In the genomic region with DNA sequence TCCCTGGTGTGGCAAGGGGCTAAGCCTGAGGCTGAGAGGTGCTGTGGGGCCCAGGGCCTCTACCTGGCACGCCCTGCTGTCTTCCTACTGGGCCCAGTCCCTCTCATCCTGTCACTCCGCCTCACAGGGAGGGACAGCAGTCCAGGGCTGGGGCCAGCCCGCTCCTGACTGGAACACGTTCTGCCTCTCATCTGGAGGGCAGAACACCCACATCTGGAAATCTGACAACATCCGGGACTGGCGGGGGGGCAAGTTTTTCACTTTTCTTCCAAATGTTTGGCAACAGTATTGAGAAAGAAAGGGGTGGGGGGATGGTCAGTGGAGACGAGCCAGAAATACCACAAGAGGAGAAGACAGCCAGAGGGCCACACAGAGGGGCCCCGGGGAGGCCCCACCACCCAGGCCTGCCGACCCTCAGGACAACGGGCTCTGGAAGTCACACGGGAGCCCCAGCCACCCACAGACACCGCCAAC, we compare ENCODE assay signal across 1 cellular context.
TF ChIP-seq lines count a peak whose summit lies in the region.

No MANE protein-coding gene starts in this region.

TF ChIP-seq in K562, 482 proteins besides CTCF, POLR2A, EP300 and RAD21:
- TF ChIP-seq, protein P1, sequence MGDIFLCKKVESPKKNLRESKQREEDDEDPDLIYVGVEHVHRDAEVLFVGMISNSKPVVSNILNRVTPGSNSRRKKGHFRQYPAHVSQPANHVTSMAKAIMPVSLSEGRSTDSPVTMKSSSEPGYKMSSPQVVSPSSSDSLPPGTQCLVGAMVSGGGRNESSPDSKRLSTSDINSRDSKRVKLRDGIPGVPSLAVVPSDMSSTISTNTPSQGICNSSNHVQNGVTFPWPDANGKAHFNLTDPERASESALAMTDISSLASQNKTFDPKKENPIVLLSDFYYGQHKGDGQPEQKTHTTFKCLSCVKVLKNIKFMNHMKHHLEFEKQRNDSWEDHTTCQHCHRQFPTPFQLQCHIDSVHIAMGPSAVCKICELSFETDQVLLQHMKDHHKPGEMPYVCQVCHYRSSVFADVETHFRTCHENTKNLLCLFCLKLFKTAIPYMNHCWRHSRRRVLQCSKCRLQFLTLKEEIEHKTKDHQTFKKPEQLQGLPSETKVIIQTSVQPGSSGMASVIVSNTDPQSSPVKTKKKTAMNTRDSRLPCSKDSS (IDR thresholded peaks at IDR 0.05; ENCODE audit: low read depth, partially characterized antibody): no peak
- TF ChIP-seq NCOA4 (IDR thresholded peaks at IDR 0.05; ENCODE audit: partially characterized antibody) (no peak), GABPA (tag; conservative IDR thresholded peaks at IDR 0.05; ENCODE audit: low read depth) (peak; percentile 53), NCOR1 (IDR thresholded peaks at IDR 0.05) (no peak), ZNF57 (CRISPR knock-in tag; IDR thresholded peaks at IDR 0.05) (no peak), BDP1 (IDR thresholded peaks at IDR 0.05; ENCODE audit: insufficient read depth, insufficient read length) (no peak), ZNF445 (CRISPR knock-in tag; IDR thresholded peaks at IDR 0.05; ENCODE audit: low read depth) (no peak)
- TF ChIP-seq, protein P2, sequence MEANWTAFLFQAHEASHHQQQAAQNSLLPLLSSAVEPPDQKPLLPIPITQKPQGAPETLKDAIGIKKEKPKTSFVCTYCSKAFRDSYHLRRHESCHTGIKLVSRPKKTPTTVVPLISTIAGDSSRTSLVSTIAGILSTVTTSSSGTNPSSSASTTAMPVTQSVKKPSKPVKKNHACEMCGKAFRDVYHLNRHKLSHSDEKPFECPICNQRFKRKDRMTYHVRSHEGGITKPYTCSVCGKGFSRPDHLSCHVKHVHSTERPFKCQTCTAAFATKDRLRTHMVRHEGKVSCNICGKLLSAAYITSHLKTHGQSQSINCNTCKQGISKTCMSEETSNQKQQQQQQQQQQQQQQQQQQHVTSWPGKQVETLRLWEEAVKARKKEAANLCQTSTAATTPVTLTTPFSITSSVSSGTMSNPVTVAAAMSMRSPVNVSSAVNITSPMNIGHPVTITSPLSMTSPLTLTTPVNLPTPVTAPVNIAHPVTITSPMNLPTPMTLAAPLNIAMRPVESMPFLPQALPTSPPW (CRISPR knock-in tag; IDR thresholded peaks at IDR 0.05): peak; percentile 35; the same call in 1 of the 2 replicates
- TF ChIP-seq, protein P3, sequence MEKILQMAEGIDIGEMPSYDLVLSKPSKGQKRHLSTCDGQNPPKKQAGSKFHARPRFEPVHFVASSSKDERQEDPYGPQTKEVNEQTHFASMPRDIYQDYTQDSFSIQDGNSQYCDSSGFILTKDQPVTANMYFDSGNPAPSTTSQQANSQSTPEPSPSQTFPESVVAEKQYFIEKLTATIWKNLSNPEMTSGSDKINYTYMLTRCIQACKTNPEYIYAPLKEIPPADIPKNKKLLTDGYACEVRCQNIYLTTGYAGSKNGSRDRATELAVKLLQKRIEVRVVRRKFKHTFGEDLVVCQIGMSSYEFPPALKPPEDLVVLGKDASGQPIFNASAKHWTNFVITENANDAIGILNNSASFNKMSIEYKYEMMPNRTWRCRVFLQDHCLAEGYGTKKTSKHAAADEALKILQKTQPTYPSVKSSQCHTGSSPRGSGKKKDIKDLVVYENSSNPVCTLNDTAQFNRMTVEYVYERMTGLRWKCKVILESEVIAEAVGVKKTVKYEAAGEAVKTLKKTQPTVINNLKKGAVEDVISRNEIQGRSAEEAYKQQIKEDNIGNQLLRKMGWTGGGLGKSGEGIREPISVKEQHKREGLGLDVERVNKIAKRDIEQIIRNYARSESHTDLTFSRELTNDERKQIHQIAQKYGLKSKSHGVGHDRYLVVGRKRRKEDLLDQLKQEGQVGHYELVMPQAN (IDR thresholded peaks at IDR 0.05; ENCODE audit: borderline replicate concordance): no peak
TF ChIP-seq in K562: peak in this region for 2.
